ENCODE assay signal across 8 cellular contexts in genomic region chr2:30706534-30707303, GRCh38.
DNase-seq lines count a peak whose midpoint lies in the region; ATAC-seq and TF ChIP-seq lines count a peak whose summit lies in the region.

No MANE protein-coding gene starts in this region.

- intact Hi-C loops in naive thymus-derived CD4-positive, alpha-beta T cell (cut with micrococcal nuclease) = loop anchor here (1.0 to 10.0 kb wide), 11 partner anchors 204 to 784 kb away; partner anchors contain the start of genes ALK (in 1 of the 2) and LBH (in 1 of the 2)

- H3K4me1 Mint-ChIP-seq in naive thymus-derived CD4-positive, alpha-beta T cell = peaks cover 0 to 5% (median 5%) of the 10 kb centered on the region in 7 donors
- peaks cover 6% of the 10 kb centered on the region for H3K4me1 Mint-ChIP-seq in stimulated activated memory B cell treated with anti-CD40 and anti-IgM and Interleukin-4, amounts not matched to agents 10 μg/mL and 1 μg/mL and 100 μg/mL, for 72 hours

- CTCF ChIA-PET in naive thymus-derived CD4-positive, alpha-beta T cell (lab: Charles Lee) = interaction anchor here (0.7 to 15.3 kb wide), 14 partner anchors 12 to 616 kb away, joined by 3 to 379 read pairs (median 4); no protein-coding TSS in a partner anchor

- peaks cover 6 to 25% (median 15%) of the 10 kb centered on the region in 11 donors for H3K9me3 Mint-ChIP-seq in naive thymus-derived CD4-positive, alpha-beta T cell
- peaks cover 13% of the 10 kb centered on the region for H3K9me3 Mint-ChIP-seq in stimulated activated memory B cell treated with anti-CD40 and anti-IgM and Interleukin-4, amounts not matched to agents 10 μg/mL and 1 μg/mL and 100 μg/mL, for 72 hours

- no peaks in the 10 kb centered on the region for H3K4me1 ChIP-seq in naive thymus-derived CD4-positive, alpha-beta T cell (ENCODE audit: control insufficient read depth in 2 of 2, insufficient read depth in 2 of 2, low read length in 2 of 2)

- POLR2A ChIA-PET in naive thymus-derived CD4-positive, alpha-beta T cell (lab: Charles Lee) = interaction anchor here (2.4 to 2.9 kb wide), 2 partner anchors 475 to 498 kb away, joined by 7 to 11 read pairs; no protein-coding TSS in a partner anchor

- H3K27me3 ChIP-seq in naive thymus-derived CD4-positive, alpha-beta T cell (ENCODE audit: control insufficient read depth in 2 of 2, insufficient read depth in 2 of 2, low read length in 2 of 2) = no peaks in the 10 kb centered on the region

- H3K27me3 Mint-ChIP-seq in naive thymus-derived CD4-positive, alpha-beta T cell = peaks cover 0 to 12% (median 0%) of the 10 kb centered on the region in 5 donors
- H3K27me3 Mint-ChIP-seq in stimulated activated memory B cell treated with anti-CD40 and anti-IgM and Interleukin-4, amounts not matched to agents 10 μg/mL and 1 μg/mL and 100 μg/mL, for 72 hours = no peaks in the 10 kb centered on the region

- H3K9me3 ChIP-seq in naive thymus-derived CD4-positive, alpha-beta T cell (ENCODE audit: control insufficient read depth in 2 of 3, low read length in 3 of 3) = peaks cover 0 to 12% (median 8%) of the 10 kb centered on the region in 3 experiments

- peak; percentile 61 for ATAC-seq in naive thymus-derived CD4-positive, alpha-beta T cell
- peak; percentile 80 for ATAC-seq in stimulated activated memory B cell treated with anti-CD40 and anti-IgM and Interleukin-4, amounts not matched to agents 10 μg/mL and 1 μg/mL and 100 μg/mL, for 72 hours
- no peak for ATAC-seq in GM21423 (IDR thresholded peaks at IDR 0.05; ENCODE audit: unreplicated experiment)

- no peaks in the 10 kb centered on the region for H3K36me3 ChIP-seq in naive thymus-derived CD4-positive, alpha-beta T cell (ENCODE audit: control insufficient read depth in 2 of 3, insufficient read depth in 3 of 3, low read length in 3 of 3)

- peak overlapping the region in 1 of 10 donors; percentile 3 for H3K4me3 Mint-ChIP-seq in naive thymus-derived CD4-positive, alpha-beta T cell
- no peak overlapping the region for H3K4me3 Mint-ChIP-seq in stimulated activated memory B cell treated with anti-CD40 and anti-IgM and Interleukin-4, amounts not matched to agents 10 μg/mL and 1 μg/mL and 100 μg/mL, for 72 hours

- DNase-seq in DMS53 (lab: John Stamatoyannopoulos, UW) (peak; percentile 82), HPDE6-E6E7 (ENCODE audit: extremely low spot score) (peak; percentile 44), NOMO-1 treated with dmso at 0.1 percent for 144 hours (lab: John Stamatoyannopoulos, UW; ENCODE audit: unreplicated experiment) (peak; percentile 35), epithelial cell of proximal tubule (ENCODE audit: low read depth) (no peak)
- peak; percentile 23 for DNase-seq in activated CD8-positive, alpha-beta memory T cell treated with anti-CD3 and anti-CD28 coated beads, Interleukin-2, amount 50 U/mL, for 1 hour (ENCODE audit: extremely low read depth)
- peak; percentile 41 to 74 (median 68) for DNase-seq in naive thymus-derived CD4-positive, alpha-beta T cell

- H3K27ac ChIP-seq in naive thymus-derived CD4-positive, alpha-beta T cell (ENCODE audit: low read depth, low read length) = no peak overlapping the region

- peak; percentile 83 for TF ChIP-seq CTCF in epithelial cell of proximal tubule (conservative IDR thresholded peaks at IDR 0.05; ENCODE audit: low read depth, low read length)

- peaks cover 0 to 15% (median 5%) of the 10 kb centered on the region in 5 donors for H3K36me3 Mint-ChIP-seq in naive thymus-derived CD4-positive, alpha-beta T cell
- peaks cover 8% of the 10 kb centered on the region for H3K36me3 Mint-ChIP-seq in stimulated activated memory B cell treated with anti-CD40 and anti-IgM and Interleukin-4, amounts not matched to agents 10 μg/mL and 1 μg/mL and 100 μg/mL, for 72 hours

- H3K4me3 ChIP-seq in epithelial cell of proximal tubule (ENCODE audit: low read depth, low read length) = no peak overlapping the region
- H3K4me3 ChIP-seq in naive thymus-derived CD4-positive, alpha-beta T cell (ENCODE audit: low read length) = no peak overlapping the region

- peak overlapping the region in 2 of 9 donors; percentile 6 to 68 for H3K27ac Mint-ChIP-seq in naive thymus-derived CD4-positive, alpha-beta T cell
- no peak overlapping the region for H3K27ac Mint-ChIP-seq in stimulated activated memory B cell treated with anti-CD40 and anti-IgM and Interleukin-4, amounts not matched to agents 10 μg/mL and 1 μg/mL and 100 μg/mL, for 72 hours
